ENCODE assay signal across 18 cellular contexts in genomic region chr4:174173360-174173759, GRCh38.
"Had no signal": no experiment of that assay in that cellular context is flagged by ENCODE, and none has a peak within 500 bp of the region (broad histone marks: within the 10 kb centered on the region; RNA-seq: fewer than 3 reads in every experiment).

No MANE protein-coding gene starts in this region.

- ATAC-seq: esophagus mucosa; foreskin keratinocyte; natural killer cell; stimulated activated effector memory CD8-positive, alpha-beta T cell treated with anti-CD3 and anti-CD28 coated beads, Interleukin-12 subunit alpha, Interleukin-12 subunit beta, amount 100 ng/mL, for 72 hours; stimulated activated naive CD8-positive, alpha-beta T cell treated with anti-CD3 and anti-CD28 coated beads, Interleukin-15, Interleukin-2, amounts not matched to agents 100 U/mL and 50 U/mL, for 24 hours had no signal

- H2AFZ ChIP-seq: hepatocyte had no signal

- H3K27me3 ChIP-seq: hepatocyte, right atrium auricular region, thyroid gland had no signal

- H3K4me2 ChIP-seq: hepatocyte had no signal

- DNase-seq: cortex of kidney; dorsolateral prefrontal cortex; effector CD8-positive, alpha-beta T cell; foreskin keratinocyte; head of caudate nucleus; kidney glomerular epithelial cell; natural killer cell; stimulated activated CD4-positive, alpha-beta T cell treated with anti-CD3 and anti-CD28 coated beads, Interleukin-4, amount 100 ng/mL, for 1 hour; stimulated activated CD8-positive, alpha-beta memory T cell treated with anti-CD3 and anti-CD28 coated beads, Interleukin-4, amount 100 ng/mL, for 48 hours; stimulated activated naive CD8-positive, alpha-beta T cell treated with anti-CD3 and anti-CD28 coated beads, Interleukin-15, Interleukin-2, amounts not matched to agents 100 U/mL and 50 U/mL, for 24 hours; thyroid gland had no signal

- H3K36me3 ChIP-seq: right atrium auricular region, suprapubic skin, thyroid gland had no signal

- H3K4me3 ChIP-seq: dorsolateral prefrontal cortex, hepatocyte, right atrium auricular region, suprapubic skin, thyroid gland had no signal

- H3K27ac ChIP-seq: dorsolateral prefrontal cortex, foreskin keratinocyte, hepatocyte, right atrium auricular region, suprapubic skin, thyroid gland had no signal

- H3K4me1 ChIP-seq: foreskin keratinocyte, right atrium auricular region, suprapubic skin, thyroid gland had no signal

- FAIRE-seq: islet of Langerhans, urothelium cell line had no signal

- H3K9me3 ChIP-seq: right atrium auricular region, suprapubic skin, thyroid gland had no signal
